1 cellular context compared by ENCODE assay signal in genomic region chr3:41001556-41001955, GRCh38.
TF ChIP-seq lines count a peak whose summit lies in the region.

No MANE protein-coding gene starts in this region.

TF ChIP-seq in GM23338, 12 proteins besides CTCF, POLR2A, EP300 and RAD21 (continued from another document):
- TF ChIP-seq ZNF462 (CRISPR knock-in tag; IDR thresholded peaks at IDR 0.05): no peak
